Comparison of ENCODE assay signal across 8 cellular contexts in genomic region chr7:35799846-35800717, GRCh38. TPM values are rescaled to one million over a fixed set of nuclear protein-coding genes. Genes with fewer than 3 reads are reported as not detected.
DNase-seq lines count a peak whose midpoint lies in the region; ATAC-seq and TF ChIP-seq lines count a peak whose summit lies in the region.

No MANE protein-coding gene starts in this region.

- CTCF ChIA-PET in PC-9 (lab: Charles Lee): interaction anchor here (0.6 to 1.3 kb wide), 5 partner anchors 11 to 105 kb away, joined by 3 to 9 read pairs (median 3); partner anchors contain the start of gene HERPUD2

- H3K79me2 ChIP-seq in DND-41 (ENCODE audit: insufficient read depth, low read length) (peaks cover 69% of the 10 kb centered on the region), PC-9 (ENCODE audit: low read depth) (peaks cover 46% of the 10 kb centered on the region)

- peaks cover 29% of the 10 kb centered on the region for H4K20me1 ChIP-seq in DND-41 (ENCODE audit: insufficient read depth, low read length)
- peaks cover 24% of the 10 kb centered on the region; the same call in 1 of the 2 replicates for H4K20me1 ChIP-seq in PC-9 (ENCODE audit: insufficient read depth)

- peak overlapping the region; percentile 99 for H3K27ac ChIP-seq in DND-41 (ENCODE audit: low read length)
- peak overlapping the region; percentile 92 for H3K27ac ChIP-seq in PC-9

- H3K4me2 ChIP-seq in DND-41 (ENCODE audit: insufficient read depth, low read length) (peak overlapping the region; percentile 76), PC-9 (peak overlapping the region; percentile 94)

- intact Hi-C loops in PC-9 (cut with micrococcal nuclease; ENCODE audit: unreplicated experiment): loop anchor here (5.0 kb wide), 3 partner anchors 77 to 1232 kb away; no protein-coding TSS in a partner anchor
- intact Hi-C loops in natural killer cell (cut with micrococcal nuclease): loop anchor here (5.0 kb wide), 1 partner anchor 37 kb away; no protein-coding TSS in a partner anchor

- H3K36me3 ChIP-seq in DND-41 (ENCODE audit: insufficient read depth, low read length): peaks cover 7% of the 10 kb centered on the region; the same call in 1 of the 2 replicates
- H3K36me3 ChIP-seq in PC-9 (ENCODE audit: low read depth): no peaks in the 10 kb centered on the region

- peak; percentile 88 for DNase-seq in DND-41
- DNase-seq in KG1 (lab: John Stamatoyannopoulos, UW): peak; percentile 99
- peak; percentile 86 to 94 for DNase-seq in PC-9
- peak; percentile 82 to 83 for DNase-seq in activated T-cell treated with anti-CD3 and anti-CD28 coated beads, Interleukin-2, amount 50 U/mL, for 72 hours
- peak; percentile 86 for DNase-seq in fibroblast of mammary gland (ENCODE audit: low read depth)
- DNase-seq in natural killer cell: peak; percentile 78

- H3K4me1 Mint-ChIP-seq in activated T-cell treated with anti-CD3 and anti-CD28 coated beads, Interleukin-2, amount 50 U/mL, for 72 hours (ENCODE audit: low read depth): peaks cover 35% of the 10 kb centered on the region
- H3K4me1 Mint-ChIP-seq in natural killer cell: peaks cover 41 to 45% of the 10 kb centered on the region in 2 donors
- H3K4me1 Mint-ChIP-seq in stimulated activated naive CD8-positive, alpha-beta T cell treated with anti-CD3 and anti-CD28 coated beads, Interleukin-15, Interleukin-2, amounts not matched to agents 100 ng/mL and 50 ng/mL, for 24 hours (ENCODE audit: low read depth): peaks cover 35% of the 10 kb centered on the region

- TF ChIP-seq CTCF in DND-41 (IDR thresholded peaks at IDR 0.05; ENCODE audit: borderline replicate concordance, extremely low read depth, low read length, poor library complexity, severe bottlenecking) (no peak), PC-9 (conservative IDR thresholded peaks at IDR 0.05) (0 out of 2 replicates have a peak, but pooled peaks have one; percentile 22), fibroblast of mammary gland (conservative IDR thresholded peaks at IDR 0.05; ENCODE audit: control insufficient read depth, insufficient read depth, low read depth, low read length) (no peak), natural killer cell (IDR thresholded peaks at IDR 0.05) (no peak)

- H3K9me2 ChIP-seq in PC-9 (ENCODE audit: insufficient read depth): no peaks in the 10 kb centered on the region

- H3K9me3 Mint-ChIP-seq in activated T-cell treated with anti-CD3 and anti-CD28 coated beads, Interleukin-2, amount 50 U/mL, for 72 hours: no peaks in the 10 kb centered on the region
- H3K9me3 Mint-ChIP-seq in natural killer cell: no peaks in the 10 kb centered on the region
- H3K9me3 Mint-ChIP-seq in stimulated activated naive CD8-positive, alpha-beta T cell treated with anti-CD3 and anti-CD28 coated beads, Interleukin-15, Interleukin-2, amounts not matched to agents 100 ng/mL and 50 ng/mL, for 24 hours: no peaks in the 10 kb centered on the region

- peak overlapping the region; percentile 97 for H3K9ac ChIP-seq in DND-41 (ENCODE audit: low read depth, low read length)

- H3K4me3 ChIP-seq in DND-41 (ENCODE audit: low read depth in 1 of 2, low read length in 2 of 2) (peak overlapping the region; percentile 65 to 89), PC-9 (peak overlapping the region; percentile 69), fibroblast of mammary gland (ENCODE audit: control insufficient read depth, low read depth, low read length) (peak overlapping the region; percentile 73)

- ATAC-seq in DND-41 (ENCODE audit: insufficient read depth, low read depth): peak; percentile 56
- ATAC-seq in GM21786 (IDR thresholded peaks at IDR 0.05; ENCODE audit: unreplicated experiment): peak; percentile 37
- ATAC-seq in activated T-cell treated with anti-CD3 and anti-CD28 coated beads, Interleukin-2, amount 50 U/mL, for 72 hours (replicated peaks in 1 of 2): peak; percentile 41 to 44
- peak; percentile 37 to 56 (median 38) for ATAC-seq in natural killer cell

- peaks cover 3 to 6% of the 10 kb centered on the region in 2 donors for H3K36me3 Mint-ChIP-seq in activated T-cell treated with anti-CD3 and anti-CD28 coated beads, Interleukin-2, amount 50 U/mL, for 72 hours (ENCODE audit: insufficient read depth in 2 of 2)
- no peaks in the 10 kb centered on the region for H3K36me3 Mint-ChIP-seq in natural killer cell
- peaks cover 18% of the 10 kb centered on the region for H3K36me3 Mint-ChIP-seq in stimulated activated naive CD8-positive, alpha-beta T cell treated with anti-CD3 and anti-CD28 coated beads, Interleukin-15, Interleukin-2, amounts not matched to agents 100 ng/mL and 50 ng/mL, for 24 hours (ENCODE audit: low read depth)

- H3K4me3 Mint-ChIP-seq in activated T-cell treated with anti-CD3 and anti-CD28 coated beads, Interleukin-2, amount 50 U/mL, for 72 hours: peak overlapping the region; percentile 99
- H3K4me3 Mint-ChIP-seq in natural killer cell: peak overlapping the region; percentile 98
- H3K4me3 Mint-ChIP-seq in stimulated activated naive CD8-positive, alpha-beta T cell treated with anti-CD3 and anti-CD28 coated beads, Interleukin-15, Interleukin-2, amounts not matched to agents 100 ng/mL and 50 ng/mL, for 24 hours: peak overlapping the region; percentile 95

- no peaks in the 10 kb centered on the region for H3K9me3 ChIP-seq in DND-41 (ENCODE audit: insufficient read depth, low read length, severe bottlenecking)
- H3K9me3 ChIP-seq in PC-9 (ENCODE audit: insufficient read depth, low read depth): no peaks in the 10 kb centered on the region; the same call in 1 of the 2 replicates

- H3K4me1 ChIP-seq in DND-41 (ENCODE audit: insufficient read depth, low read length): peaks cover 44% of the 10 kb centered on the region
- H3K4me1 ChIP-seq in PC-9 (replicated peaks; ENCODE audit: insufficient read depth): peaks cover 29% of the 10 kb centered on the region

- H3F3A ChIP-seq in PC-9 (ENCODE audit: insufficient read depth, low read depth): peaks cover 19% of the 10 kb centered on the region; the same call in 1 of the 2 replicates

- TSS peak; percentile 97 for BruUV-seq in PC-9 (replicated peaks; lab: Mats Ljungman, UMichigan)

- H3K27me3 ChIP-seq in DND-41 (ENCODE audit: insufficient read depth, low read length, poor library complexity) (no peaks in the 10 kb centered on the region), PC-9 (ENCODE audit: insufficient read depth, low read depth) (no peaks in the 10 kb centered on the region)

- no peaks in the 10 kb centered on the region for H3K27me3 Mint-ChIP-seq in activated T-cell treated with anti-CD3 and anti-CD28 coated beads, Interleukin-2, amount 50 U/mL, for 72 hours (ENCODE audit: low read depth)
- no peaks in the 10 kb centered on the region for H3K27me3 Mint-ChIP-seq in natural killer cell (ENCODE audit: low read depth in 2 of 2)
- no peaks in the 10 kb centered on the region for H3K27me3 Mint-ChIP-seq in stimulated activated naive CD8-positive, alpha-beta T cell treated with anti-CD3 and anti-CD28 coated beads, Interleukin-15, Interleukin-2, amounts not matched to agents 100 ng/mL and 50 ng/mL, for 24 hours

- H3K27ac Mint-ChIP-seq in activated T-cell treated with anti-CD3 and anti-CD28 coated beads, Interleukin-2, amount 50 U/mL, for 72 hours: peak overlapping the region; percentile 95
- peak overlapping the region; percentile 97 to 98 for H3K27ac Mint-ChIP-seq in natural killer cell
- peak overlapping the region; percentile 98 for H3K27ac Mint-ChIP-seq in stimulated activated naive CD8-positive, alpha-beta T cell treated with anti-CD3 and anti-CD28 coated beads, Interleukin-15, Interleukin-2, amounts not matched to agents 100 ng/mL and 50 ng/mL, for 24 hours

- H2AFZ ChIP-seq in DND-41 (ENCODE audit: low read depth, low read length) (peak overlapping the region; percentile 96), PC-9 (peak overlapping the region; percentile 97)

- POLR2A ChIA-PET in PC-9 (lab: Charles Lee; ENCODE audit: unreplicated experiment): interaction anchor here (0.6 to 1.6 kb wide), 12 partner anchors 24 to 1360 kb away, joined by 3 to 30 read pairs (median 4); partner anchors contain the start of gene HERPUD2

RNA-seq across cellular contexts. Expression of gene SEPTIN7, which starts 0.8 kb away (rescaled TPM):
- total RNA-seq in PC-9 (2021): 197 and 219 TPM in 2 replicates
- 100 to 1,000 TPM; 199 to 206 TPM for total RNA-seq in activated T-cell treated with anti-CD3 and anti-CD28 coated beads, Interleukin-2, amount 50 U/mL, for 72 hours
- 100 to 1,000 TPM; 367 to 422 (median 383) TPM for total RNA-seq in natural killer cell

Comparison
In these comparisons a context has a peak if more than half of its experiments do, and no peak if none do; other contexts are left out.
1. Peak in every context shown above with its lines: DNase-seq, ATAC-seq, H3K4me3 ChIP-seq and H3K27ac ChIP-seq.